8 cellular contexts compared by ENCODE assay signal in the genomic region with DNA sequence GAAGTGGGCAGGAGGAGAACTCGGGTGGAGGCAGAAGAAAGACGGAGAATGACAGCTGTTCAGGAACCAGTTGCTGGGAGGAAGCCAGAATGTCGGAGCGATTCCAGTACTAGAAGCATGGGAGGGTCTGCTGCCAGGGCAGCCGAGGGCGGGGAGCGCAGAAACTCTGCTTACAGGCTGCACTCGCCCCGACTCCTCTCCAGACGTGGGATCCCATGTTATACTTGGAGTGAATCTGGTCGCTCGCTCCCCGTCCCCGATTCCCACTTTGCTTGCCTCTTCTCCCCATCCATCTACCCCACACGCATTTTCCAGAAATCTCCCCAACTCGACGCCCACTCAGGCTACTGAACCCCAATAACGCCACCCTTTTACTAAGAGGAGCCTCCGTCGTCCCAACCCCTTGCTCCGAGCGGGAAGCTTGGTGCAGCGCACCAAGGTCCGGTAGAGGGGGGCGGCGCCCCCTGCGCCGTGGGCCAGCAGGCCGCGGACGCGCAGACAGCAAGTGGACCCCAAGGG. TPM values are rescaled to one million over a fixed set of nuclear protein-coding genes. Genes with fewer than 3 reads are reported as not detected.
DNase-seq lines count a peak whose midpoint lies in the region; ATAC-seq and TF ChIP-seq lines count a peak whose summit lies in the region.

No MANE protein-coding gene starts in this region.

- peaks cover 14% of the 10 kb centered on the region for H4K20me1 ChIP-seq in BLaER1

- peak; percentile 11 for ATAC-seq in GM19328 (IDR thresholded peaks at IDR 0.05; ENCODE audit: unreplicated experiment)
- peak; percentile 40 for ATAC-seq in left lung

- TF ChIP-seq CTCF in left lung (IDR thresholded peaks at IDR 0.05) = no peak

- intact Hi-C loops in left lung (cut with DNase I) = no loop called here

- H3K9ac ChIP-seq in BLaER1 = peak overlapping the region; percentile 63; the same call in 1 of the 2 replicates

- DNase-seq in NCI-H1694 treated with DMSO at 0.1 percent for 48 hours (lab: John Stamatoyannopoulos, UW) (peak; percentile 78), caudate nucleus (lab: John Stamatoyannopoulos, UW) (peak in 35 of 61 donors; percentile 10 to 81 (median 49)), left lung (no peak), NCI-H2107 (lab: John Stamatoyannopoulos, UW) (no peak), hepatic stellate cell (ENCODE audit: low spot score) (no peak)

- no peaks in the 10 kb centered on the region for H3K9me3 ChIP-seq in BLaER1
- H3K9me3 ChIP-seq in left lung = no peaks in the 10 kb centered on the region
- H3K9me3 ChIP-seq in thymus (ENCODE audit: control insufficient read depth) = no peaks in the 10 kb centered on the region

- H3K4me3 ChIP-seq in BLaER1 (peak overlapping the region; percentile 72), left lung (peak overlapping the region; percentile 36 to 53), thymus (ENCODE audit: low read length) (peak overlapping the region; percentile 50)

- H3K4me1 ChIP-seq in BLaER1 (peaks cover 28% of the 10 kb centered on the region), left lung (peaks cover 6 to 22% of the 10 kb centered on the region in 2 donors), thymus (ENCODE audit: control insufficient read depth, insufficient read depth, low read length) (peaks cover 7% of the 10 kb centered on the region)

- H3K27me3 ChIP-seq in BLaER1 (peaks cover 45% of the 10 kb centered on the region), left lung (peaks cover 26 to 58% of the 10 kb centered on the region in 2 donors), thymus (ENCODE audit: control insufficient read depth, insufficient read depth) (peaks cover 14% of the 10 kb centered on the region)

- H3K4me2 ChIP-seq in BLaER1 = peak overlapping the region; percentile 99

- H3K36me3 ChIP-seq in BLaER1 (no peaks in the 10 kb centered on the region), left lung (no peaks in the 10 kb centered on the region), thymus (ENCODE audit: control insufficient read depth, insufficient read depth) (no peaks in the 10 kb centered on the region)

- H3K27ac ChIP-seq in BLaER1 = peak overlapping the region; percentile 36
- H3K27ac ChIP-seq in caudate nucleus (ENCODE audit: low read depth, low read length) = peak overlapping the region; percentile 92
- H3K27ac ChIP-seq in left lung = peak overlapping the region; percentile 36 to 50
- H3K27ac ChIP-seq in thymus (ENCODE audit: low read depth) = no peak overlapping the region

- WGBS in thymus = under 1% methylated on average over 32 of the region's 32 CpGs

RNA-seq across cellular contexts. Expression of a gene that starts 0.7 kb away (rescaled TPM):
- 1 to 10 TPM; 5.4 to 6.8 TPM for total RNA-seq in left lung
- 19.3 TPM for polyA plus RNA-seq in thymus

Comparison
In these comparisons a context has a peak if more than half of its experiments do, and no peak if none do; other contexts are left out.
1. DNase-seq: peak in NCI-H1694 treated with DMSO at 0.1 percent for 48 hours (single experiment) and caudate nucleus (35 of 61); none in left lung (0 of 2), NCI-H2107 (single experiment) and hepatic stellate cell (single experiment).
2. Peak in every context shown above with its lines, with median percentiles within 50 percentile points of each other: H3K4me3 ChIP-seq.